Comparison of ENCODE assay signal across 1 cellular context in the genomic region with DNA sequence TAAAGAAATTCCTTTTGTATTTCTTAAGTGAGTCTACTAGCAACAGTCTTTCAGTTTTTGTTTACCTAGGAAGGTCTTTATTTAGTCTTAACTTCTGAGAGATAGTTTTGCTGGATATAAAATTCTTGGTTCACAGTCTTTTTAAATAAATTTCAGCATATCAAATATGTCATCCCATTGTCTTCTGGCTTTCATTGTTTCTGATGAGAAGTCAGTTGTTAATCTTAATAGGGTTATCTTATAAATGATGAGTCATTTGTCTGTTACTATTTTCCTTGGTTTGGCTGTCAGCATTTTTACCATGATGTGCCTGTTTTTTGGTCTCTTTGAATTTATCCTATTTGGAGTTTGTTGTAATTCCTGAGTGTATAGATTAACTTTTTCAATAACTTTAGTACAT.
TF ChIP-seq lines count a peak whose summit lies in the region.

No MANE protein-coding gene starts in this region.

TF ChIP-seq in H1, 55 proteins besides CTCF, POLR2A, EP300 and RAD21:
- TF ChIP-seq SIX5 (IDR thresholded peaks at IDR 0.05; ENCODE audit: low read depth, low read length) (no peak), BACH1 (IDR thresholded peaks at IDR 0.05; ENCODE audit: low read length) (peak; percentile 43; the same call in 1 of the 2 replicates)
